Comparison of ENCODE assay signal across 20 cellular contexts in the genomic region with DNA sequence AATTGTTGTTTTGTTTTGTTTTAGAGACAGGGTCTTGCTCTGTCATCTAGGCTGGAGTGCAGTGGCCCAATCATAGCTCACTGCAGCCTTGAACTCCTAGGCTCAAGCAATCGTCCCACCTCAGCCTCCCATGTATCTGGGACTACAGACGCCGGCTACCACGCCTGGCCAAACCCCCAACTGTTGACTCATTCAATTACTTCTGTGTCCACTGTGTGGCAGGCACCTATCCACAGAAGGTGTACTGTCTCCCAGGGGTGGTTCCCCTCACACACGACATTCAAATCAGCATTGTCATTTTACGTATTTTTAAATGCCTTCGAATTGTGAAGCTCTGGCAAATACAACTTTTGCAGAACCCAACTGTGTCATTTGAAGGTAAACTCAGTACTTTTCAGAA.
A peak's percentile ranks its signal among the peaks of the same experiment; 100 is the strongest.
DNase-seq lines count a peak whose midpoint lies in the region; ATAC-seq, FAIRE-seq and TF ChIP-seq lines count a peak whose summit lies in the region.
"Had no signal": no experiment of that assay in that cellular context is flagged by ENCODE, and none has a peak within 500 bp of the region (broad histone marks: within the 10 kb centered on the region; RNA-seq: fewer than 3 reads in every experiment).

No MANE protein-coding gene starts in this region.

- POLR2A ChIA-PET in HepG2 (lab: Yijun Ruan, JAX) (no interaction called here), GM12878 (lab: Charles Lee) (no interaction called here)
- POLR2A ChIA-PET in naive thymus-derived CD4-positive, alpha-beta T cell (lab: Charles Lee), result no interaction called here

- CTCF ChIA-PET in HepG2 (lab: Yijun Ruan, JAX; ENCODE audit: low intra/inter-chr PET ratio, low total read pairs), result no interaction called here
- CTCF ChIA-PET in GM12878 (lab: Yijun Ruan, JAX), result interaction anchor here (0.9 kb wide), 1 partner anchor 118 kb away, joined by 3 read pairs; no protein-coding TSS in a partner anchor
- CTCF ChIA-PET in naive thymus-derived CD4-positive, alpha-beta T cell (lab: Charles Lee), result no interaction called here

- TF ChIP-seq RAD21 in HepG2 (CRISPR knock-in tag; IDR thresholded peaks at IDR 0.05), result no peak
- no peak for TF ChIP-seq RAD21 in GM12878 (IDR thresholded peaks at IDR 0.05; ENCODE audit: insufficient read depth, low read depth, low read length)

- DNase-seq in HepG2 (ENCODE audit: low spot score) (no peak), right lobe of liver (no peak), GM12878 (ENCODE audit: low read depth, low spot score) (no peak), naive B cell (no peak), endodermal cell (no peak)
- DNase-seq in stimulated activated naive B cell treated with anti-CD40 and anti-IgM and Interleukin-4, amounts not matched to agents 10 μg/mL and 1 μg/mL and 100 μg/mL, for 72 hours, result no peak
- DNase-seq in T-helper 2 cell treated with Interferon-gamma antibody and Interleukin-4, amounts not matched to agents 5 μg/mL and 100 μg/mL, for 36 hours (ENCODE audit: low spot score), result no peak
- no peak for DNase-seq in naive thymus-derived CD4-positive, alpha-beta T cell
- DNase-seq: AML-193; CD4-positive, alpha-beta memory T cell; DMS153; DMS79; GDM1; HCEC 1CT had no signal

- H3K4me1 ChIP-seq in HepG2 (ENCODE audit: insufficient read depth, low read length), result no peaks in the 10 kb centered on the region
- no peaks in the 10 kb centered on the region for H3K4me1 ChIP-seq in right lobe of liver
- H3K4me1 ChIP-seq in GM12878 (ENCODE audit: control insufficient read depth, insufficient read depth, low read length), result no peaks in the 10 kb centered on the region
- H3K4me1 ChIP-seq in endodermal cell (ENCODE audit: control insufficient read depth, insufficient read depth, low read length), result no peaks in the 10 kb centered on the region
- H3K4me1 ChIP-seq in naive thymus-derived CD4-positive, alpha-beta T cell (ENCODE audit: control insufficient read depth in 2 of 2, insufficient read depth in 2 of 2, low read length in 2 of 2), result no peaks in the 10 kb centered on the region
- H3K4me1 ChIP-seq: A549 had no signal

- no TSS peak for BruUV-seq in HepG2 (replicated peaks; lab: Mats Ljungman, UMichigan)
- no TSS peak for BruUV-seq in GM12878 (replicated peaks; lab: Mats Ljungman, UMichigan)

- H3K9me3 Mint-ChIP-seq in naive B cell (no peaks in the 10 kb centered on the region), endodermal cell (no peaks in the 10 kb centered on the region)
- no peaks in the 10 kb centered on the region for H3K9me3 Mint-ChIP-seq in stimulated activated naive B cell treated with anti-CD40 and anti-IgM and Interleukin-4, amounts not matched to agents 10 μg/mL and 1 μg/mL and 100 μg/mL, for 72 hours
- H3K9me3 Mint-ChIP-seq in T-helper 2 cell treated with Interferon-gamma antibody and Interleukin-4, amounts not matched to agents 5 μg/mL and 100 μg/mL, for 36 hours, result no peaks in the 10 kb centered on the region
- no peaks in the 10 kb centered on the region for H3K9me3 Mint-ChIP-seq in naive thymus-derived CD4-positive, alpha-beta T cell
- H3K9me3 Mint-ChIP-seq: CD4-positive, alpha-beta memory T cell had no signal

- H3K9ac ChIP-seq in HepG2 (ENCODE audit: insufficient read depth, low read depth, low read length), result no peak overlapping the region
- no peak overlapping the region for H3K9ac ChIP-seq in GM12878 (ENCODE audit: control insufficient read depth, insufficient read depth, low read length)
- no peak overlapping the region for H3K9ac ChIP-seq in endodermal cell (ENCODE audit: extremely low read depth, low read length, poor library complexity, severe bottlenecking)

- H3K79me2 ChIP-seq in HepG2 (ENCODE audit: insufficient read depth, low read length) (no peaks in the 10 kb centered on the region), GM12878 (ENCODE audit: control insufficient read depth, insufficient read depth, low read length) (no peaks in the 10 kb centered on the region)

- H3K27me3 Mint-ChIP-seq in naive B cell, result no peaks in the 10 kb centered on the region
- H3K27me3 Mint-ChIP-seq in stimulated activated naive B cell treated with anti-CD40 and anti-IgM and Interleukin-4, amounts not matched to agents 10 μg/mL and 1 μg/mL and 100 μg/mL, for 72 hours, result no peaks in the 10 kb centered on the region
- no peaks in the 10 kb centered on the region for H3K27me3 Mint-ChIP-seq in T-helper 2 cell treated with Interferon-gamma antibody and Interleukin-4, amounts not matched to agents 5 μg/mL and 100 μg/mL, for 36 hours (ENCODE audit: low read depth)
- H3K27me3 Mint-ChIP-seq in endodermal cell (ENCODE audit: insufficient read depth), result no peaks in the 10 kb centered on the region
- H3K27me3 Mint-ChIP-seq in naive thymus-derived CD4-positive, alpha-beta T cell, result no peaks in the 10 kb centered on the region
- H3K27me3 Mint-ChIP-seq: CD4-positive, alpha-beta memory T cell had no signal

- H3K27me3 ChIP-seq in HepG2 (ENCODE audit: control insufficient read depth in 1 of 2, insufficient read depth in 2 of 2, low read length in 2 of 2) (peaks cover 0 to 9% of the 10 kb centered on the region in 2 experiments; a peak in 3 of 5 replicates), right lobe of liver (no peaks in the 10 kb centered on the region), GM12878 (replicated peaks in 1 of 2; ENCODE audit: control insufficient read depth in 2 of 2, insufficient read depth in 2 of 2, low read length in 1 of 2) (no peaks in the 10 kb centered on the region; a peak in 1 of 4 replicates), endodermal cell (ENCODE audit: control insufficient read depth, insufficient read depth, low read length, poor library complexity, severe bottlenecking) (peaks cover 9% of the 10 kb centered on the region)
- no peaks in the 10 kb centered on the region for H3K27me3 ChIP-seq in naive thymus-derived CD4-positive, alpha-beta T cell (ENCODE audit: control insufficient read depth in 2 of 2, insufficient read depth in 2 of 2, low read length in 2 of 2)

- H3K9me3 ChIP-seq in HepG2 (ENCODE audit: low read length), result no peaks in the 10 kb centered on the region
- H3K9me3 ChIP-seq in right lobe of liver, result no peaks in the 10 kb centered on the region
- no peaks in the 10 kb centered on the region for H3K9me3 ChIP-seq in GM12878 (replicated peaks; ENCODE audit: control insufficient read depth, insufficient read depth, low read length)
- no peaks in the 10 kb centered on the region for H3K9me3 ChIP-seq in endodermal cell (ENCODE audit: control insufficient read depth, low read length)
- no peaks in the 10 kb centered on the region for H3K9me3 ChIP-seq in naive thymus-derived CD4-positive, alpha-beta T cell (ENCODE audit: control insufficient read depth in 2 of 3, low read length in 3 of 3)
- H3K9me3 ChIP-seq: A549 had no signal

- FAIRE-seq in HepG2 (lab: Jason Lieb, UNC) (no peak), GM12878 (lab: Jason Lieb, UNC) (no peak)
- FAIRE-seq: A549, GM19239, H54, HTR-8/SVneo had no signal

- WGBS in HepG2 (ENCODE audit: low lambda C conversion rate), result 49% methylated on average over 7 of the region's 7 CpGs
- WGBS in right lobe of liver (ENCODE audit: insufficient coverage, low coverage, low lambda C conversion rate, missing lambda C conversion rate), result 88% methylated on average over 7 of the region's 7 CpGs
- WGBS in GM12878 (ENCODE audit: insufficient coverage, insufficient replicate concordance, low lambda C conversion rate, missing lambda C conversion rate), result 2% methylated on average over 7 of the region's 7 CpGs
- WGBS in endodermal cell (ENCODE audit: insufficient coverage in 1 of 2, insufficient read length in 1 of 2), 2 experiments, result 91 to 95% methylated on average over 7 of the region's 7 CpGs

- H3K27ac Mint-ChIP-seq in naive B cell (peak overlapping the region in 4 of 6 donors; percentile 36 to 76 (median 57)), endodermal cell (no peak overlapping the region)
- peak overlapping the region; percentile 85 for H3K27ac Mint-ChIP-seq in stimulated activated naive B cell treated with anti-CD40 and anti-IgM and Interleukin-4, amounts not matched to agents 10 μg/mL and 1 μg/mL and 100 μg/mL, for 72 hours
- H3K27ac Mint-ChIP-seq in T-helper 2 cell treated with Interferon-gamma antibody and Interleukin-4, amounts not matched to agents 5 μg/mL and 100 μg/mL, for 36 hours, result no peak overlapping the region
- no peak overlapping the region for H3K27ac Mint-ChIP-seq in naive thymus-derived CD4-positive, alpha-beta T cell
- H3K27ac Mint-ChIP-seq: CD4-positive, alpha-beta memory T cell had no signal

- H3K36me3 Mint-ChIP-seq in naive B cell (peaks cover 8 to 25% of the 10 kb centered on the region in 2 donors), endodermal cell (ENCODE audit: low read depth) (no peaks in the 10 kb centered on the region)
- H3K36me3 Mint-ChIP-seq in stimulated activated naive B cell treated with anti-CD40 and anti-IgM and Interleukin-4, amounts not matched to agents 10 μg/mL and 1 μg/mL and 100 μg/mL, for 72 hours, result peaks cover 29 to 56% of the 10 kb centered on the region in 2 donors
- H3K36me3 Mint-ChIP-seq in T-helper 2 cell treated with Interferon-gamma antibody and Interleukin-4, amounts not matched to agents 5 μg/mL and 100 μg/mL, for 36 hours (ENCODE audit: low read depth), result no peaks in the 10 kb centered on the region
- H3K36me3 Mint-ChIP-seq in naive thymus-derived CD4-positive, alpha-beta T cell, result peaks cover 0 to 15% (median 0%) of the 10 kb centered on the region in 5 donors
- H3K36me3 Mint-ChIP-seq: CD4-positive, alpha-beta memory T cell had no signal

- no peak overlapping the region for H3K27ac ChIP-seq in HepG2 (ENCODE audit: extremely low read length, insufficient read depth, low read length)
- H3K27ac ChIP-seq in right lobe of liver, result no peak overlapping the region
- H3K27ac ChIP-seq in GM12878 (ENCODE audit: control insufficient read depth, insufficient read depth), result no peak overlapping the region
- H3K27ac ChIP-seq in endodermal cell (ENCODE audit: low read depth, low read length), result no peak overlapping the region
- H3K27ac ChIP-seq in naive thymus-derived CD4-positive, alpha-beta T cell (ENCODE audit: low read depth, low read length), result no peak overlapping the region
- H3K27ac ChIP-seq: 22Rv1, A549, C4-2B had no signal

- TF ChIP-seq POLR2A in HepG2 (IDR thresholded peaks at IDR 0.05; ENCODE audit: insufficient read depth in 1 of 2, low read depth in 2 of 2, low read length in 2 of 2) (no peak), right lobe of liver (IDR thresholded peaks at IDR 0.05) (no peak), GM12878 (IDR thresholded peaks at IDR 0.05; ENCODE audit: low read depth, low read length) (no peak)

- intact Hi-C loops in HepG2 (cut with micrococcal nuclease; ENCODE audit: unreplicated experiment) (no loop called here), right lobe of liver (cut with DNase I) (no loop called here), GM12878 (cut with micrococcal nuclease; ENCODE audit: unreplicated experiment) (no loop called here)
- intact Hi-C loops in naive thymus-derived CD4-positive, alpha-beta T cell (cut with micrococcal nuclease), result no loop called here

- H3K4me3 ChIP-seq in HepG2 (replicated peaks in 1 of 3; ENCODE audit: insufficient read depth in 1 of 3, low read depth in 2 of 3, low read length in 3 of 3) (no peak overlapping the region), right lobe of liver (no peak overlapping the region), GM12878 (no peak overlapping the region), endodermal cell (ENCODE audit: low read length) (no peak overlapping the region)
- no peak overlapping the region for H3K4me3 ChIP-seq in naive thymus-derived CD4-positive, alpha-beta T cell (ENCODE audit: low read length)
- H3K4me3 ChIP-seq: A549 had no signal

- SMC1A ChIA-PET in GM12878 (lab: Charles Lee; ENCODE audit: uncharacterized antibody, unreplicated experiment), result no interaction called here

- H3K36me3 ChIP-seq in HepG2 (replicated peaks in 1 of 2; ENCODE audit: control insufficient read depth in 1 of 2, insufficient read depth in 2 of 2, low read length in 2 of 2), result no peaks in the 10 kb centered on the region
- H3K36me3 ChIP-seq in right lobe of liver, result no peaks in the 10 kb centered on the region
- no peaks in the 10 kb centered on the region for H3K36me3 ChIP-seq in GM12878 (ENCODE audit: control insufficient read depth in 2 of 2, insufficient read depth in 2 of 2, low read length in 1 of 2)
- H3K36me3 ChIP-seq in endodermal cell (ENCODE audit: control insufficient read depth, insufficient read depth, low read length), result no peaks in the 10 kb centered on the region
- H3K36me3 ChIP-seq in naive thymus-derived CD4-positive, alpha-beta T cell (ENCODE audit: control insufficient read depth in 2 of 3, insufficient read depth in 3 of 3, low read length in 3 of 3), result no peaks in the 10 kb centered on the region

- RAD21 ChIA-PET in GM12878 (lab: Charles Lee; ENCODE audit: unreplicated experiment), result no interaction called here

- H2AFZ ChIP-seq in HepG2 (ENCODE audit: low read length) (no peak overlapping the region), GM12878 (ENCODE audit: control insufficient read depth, low read depth, low read length) (no peak overlapping the region)

- H3K4me3 Mint-ChIP-seq in naive B cell, result no peak overlapping the region
- H3K4me3 Mint-ChIP-seq in stimulated activated naive B cell treated with anti-CD40 and anti-IgM and Interleukin-4, amounts not matched to agents 10 μg/mL and 1 μg/mL and 100 μg/mL, for 72 hours, result no peak overlapping the region
- H3K4me3 Mint-ChIP-seq in T-helper 2 cell treated with Interferon-gamma antibody and Interleukin-4, amounts not matched to agents 5 μg/mL and 100 μg/mL, for 36 hours, result no peak overlapping the region
- no peak overlapping the region for H3K4me3 Mint-ChIP-seq in endodermal cell
- no peak overlapping the region for H3K4me3 Mint-ChIP-seq in naive thymus-derived CD4-positive, alpha-beta T cell
- H3K4me3 Mint-ChIP-seq: CD4-positive, alpha-beta memory T cell had no signal

- ATAC-seq in HepG2 (0 out of 3 replicates have a peak, but pooled peaks have one; percentile 33), right lobe of liver (no peak), GM12878 (peak; percentile 46; the same call in 2 of the 3 replicates), naive B cell (ENCODE audit: low read depth in 2 of 2) (no peak)
- ATAC-seq in stimulated activated naive B cell treated with anti-CD40 and anti-IgM and Interleukin-4, amounts not matched to agents 10 μg/mL and 1 μg/mL and 100 μg/mL, for 72 hours (replicated peaks), result peak; percentile 57 to 84
- no peak for ATAC-seq in naive thymus-derived CD4-positive, alpha-beta T cell
- ATAC-seq: A549 had no signal

- H3K4me2 ChIP-seq in HepG2 (ENCODE audit: low read depth, low read length), result no peak overlapping the region
- H3K4me2 ChIP-seq in GM12878 (ENCODE audit: control insufficient read depth, insufficient read depth), result no peak overlapping the region
- H3K4me2 ChIP-seq: A549 had no signal

- TF ChIP-seq EP300 in HepG2 (IDR thresholded peaks at IDR 0.05; ENCODE audit: low read depth in 2 of 2, low read length in 2 of 2) (no peak), HepG2 (CRISPR knock-in tag; IDR thresholded peaks at IDR 0.05; ENCODE audit: borderline replicate concordance) (no peak), GM12878 (IDR thresholded peaks at IDR 0.05; ENCODE audit: borderline replicate concordance in 1 of 2, control insufficient read depth in 1 of 2, low read depth in 2 of 2, low read length in 2 of 2) (no peak)

- H3K4me1 Mint-ChIP-seq in naive B cell (peaks cover 30 to 44% (median 41%) of the 10 kb centered on the region in 3 donors), endodermal cell (no peaks in the 10 kb centered on the region)
- peaks cover 43 to 51% of the 10 kb centered on the region in 2 donors for H3K4me1 Mint-ChIP-seq in stimulated activated naive B cell treated with anti-CD40 and anti-IgM and Interleukin-4, amounts not matched to agents 10 μg/mL and 1 μg/mL and 100 μg/mL, for 72 hours
- no peaks in the 10 kb centered on the region for H3K4me1 Mint-ChIP-seq in T-helper 2 cell treated with Interferon-gamma antibody and Interleukin-4, amounts not matched to agents 5 μg/mL and 100 μg/mL, for 36 hours (ENCODE audit: low read depth)
- H3K4me1 Mint-ChIP-seq in naive thymus-derived CD4-positive, alpha-beta T cell, result no peaks in the 10 kb centered on the region
- H3K4me1 Mint-ChIP-seq: CD4-positive, alpha-beta memory T cell had no signal

- in situ Hi-C loops in HepG2 (cut with HindIII; ENCODE audit: extremely low pct_ligation_motif_present, low pct_unique_long_range_greater_than_20kb) (no loop called here), GM12878 (cut with MboI) (no loop called here)

- TF ChIP-seq CTCF in HepG2 (CRISPR knock-in tag; IDR thresholded peaks at IDR 0.05), result no peak
- no peak for TF ChIP-seq CTCF in right lobe of liver (IDR thresholded peaks at IDR 0.05)
- no peak for TF ChIP-seq CTCF in GM12878 (IDR thresholded peaks at IDR 0.05 in 2 of 3, conservative IDR thresholded peaks at IDR 0.05 in 1 of 3; ENCODE audit: control insufficient read depth in 2 of 3, extremely low read depth in 1 of 3, insufficient read depth in 1 of 3, low read depth in 3 of 3, low read length in 3 of 3)
- no peak for TF ChIP-seq CTCF in endodermal cell (conservative IDR thresholded peaks at IDR 0.05)

- H4K20me1 ChIP-seq in HepG2 (ENCODE audit: insufficient read depth, low read length) (no peaks in the 10 kb centered on the region), GM12878 (ENCODE audit: control insufficient read depth, insufficient read depth) (no peaks in the 10 kb centered on the region)

Comparison
In these comparisons a context has a peak if more than half of its experiments do, and no peak if none do; other contexts are left out.
1. ATAC-seq: peak in HepG2 (single experiment), GM12878 (single experiment) and stimulated activated naive B cell treated with anti-CD40 and anti-IgM and Interleukin-4, amounts not matched to agents 10 μg/mL and 1 μg/mL and 100 μg/mL, for 72 hours (2 of 2); none in right lobe of liver (0 of 4), naive B cell (0 of 2) and naive thymus-derived CD4-positive, alpha-beta T cell (single experiment).
2. H3K27ac Mint-ChIP-seq: peak in naive B cell (4 of 6) and stimulated activated naive B cell treated with anti-CD40 and anti-IgM and Interleukin-4, amounts not matched to agents 10 μg/mL and 1 μg/mL and 100 μg/mL, for 72 hours (single experiment); none in T-helper 2 cell treated with Interferon-gamma antibody and Interleukin-4, amounts not matched to agents 5 μg/mL and 100 μg/mL, for 36 hours (single experiment), endodermal cell (single experiment) and naive thymus-derived CD4-positive, alpha-beta T cell (0 of 9).